8 cellular contexts compared by ENCODE assay signal in the genomic region with DNA sequence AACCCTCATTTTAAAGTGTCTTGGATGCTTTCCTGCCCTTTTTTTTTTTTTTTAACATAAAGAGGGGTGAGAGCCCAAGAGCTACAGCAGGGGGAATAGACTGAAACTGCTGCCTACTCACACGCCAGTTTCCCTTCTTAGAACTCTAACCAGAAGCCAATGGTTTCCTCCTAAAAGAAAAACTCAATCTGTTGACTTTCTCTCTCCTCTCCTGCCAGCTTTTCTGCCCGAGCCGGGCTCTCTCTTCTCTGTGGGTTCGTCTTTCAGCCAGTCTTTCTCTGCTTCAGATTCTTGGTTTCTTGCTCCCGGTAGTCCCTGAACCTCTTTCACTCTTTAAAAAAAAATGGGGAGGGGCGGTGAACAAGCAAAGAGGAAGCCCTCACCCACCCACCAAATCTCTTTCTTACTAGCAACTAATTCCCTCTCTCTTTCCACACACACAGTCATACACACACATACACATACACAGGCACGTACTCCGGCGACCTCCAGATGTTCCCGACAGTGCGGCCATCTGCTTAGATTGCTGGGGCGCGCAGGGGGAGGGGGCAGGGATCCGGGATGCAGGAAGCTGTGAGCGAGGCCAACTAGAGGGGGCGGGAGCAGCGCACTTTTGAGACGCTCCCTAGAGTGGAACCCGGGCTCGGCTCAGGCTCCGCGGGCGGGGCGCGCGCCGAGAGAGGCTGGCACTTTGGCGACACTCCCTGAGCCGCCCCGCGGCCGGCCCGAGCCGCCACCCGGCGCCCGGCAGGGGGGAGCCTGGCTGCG. TPM values are rescaled to one million over a fixed set of nuclear protein-coding genes. Genes with fewer than 3 reads are reported as not detected.
DNase-seq lines count a peak whose midpoint lies in the region; ATAC-seq, FAIRE-seq and TF ChIP-seq lines count a peak whose summit lies in the region.

No MANE protein-coding gene starts in this region.

- no peak for ATAC-seq in HG03460 (IDR thresholded peaks at IDR 0.05; ENCODE audit: unreplicated experiment)

- DNase-seq in A172 (ENCODE audit: low spot score): peak; percentile 86
- DNase-seq in GM12891 (ENCODE audit: insufficient read length, low spot score): no peak
- peak; percentile 76 for DNase-seq in NCI-H1436 (lab: John Stamatoyannopoulos, UW)
- DNase-seq in SW480 (ENCODE audit: low spot score): peak; percentile 93
- DNase-seq in dedifferentiated amniotic fluid mesenchymal stem cell (ENCODE audit: extremely low spot score): peak; percentile 96
- peak; percentile 95 for DNase-seq in kidney tubule cell (ENCODE audit: low spot score)
- peak; percentile 56 to 70 (median 60) for DNase-seq in stimulated activated CD4-positive, alpha-beta T cell treated with anti-CD3 and anti-CD28 coated beads, Interleukin-12 subunit alpha, Interleukin-12 subunit beta, amount 100 ng/mL, for 48 hours (ENCODE audit: low read depth in 2 of 3, low spot score in 1 of 3)

- no peak for FAIRE-seq in GM12891 (lab: Jason Lieb, UNC)

- no peak for TF ChIP-seq POLR2A in GM12891 (IDR thresholded peaks at IDR 0.05; ENCODE audit: low read depth, low read length)

TF ChIP-seq in GM12891, 5 proteins besides CTCF, POLR2A, EP300 and RAD21:
- no peak for TF ChIP-seq POLR2AphosphoS5 (IDR thresholded peaks at IDR 0.05; ENCODE audit: low read depth, low read length)
- TF ChIP-seq SPI1 (IDR thresholded peaks at IDR 0.05; ENCODE audit: low read depth, low read length): 0 out of 2 replicates have a peak, but pooled peaks have one; percentile 7
- no peak for TF ChIP-seq TAF1 (IDR thresholded peaks at IDR 0.05; ENCODE audit: low read depth, low read length)
- no peak for TF ChIP-seq POU2F2 (IDR thresholded peaks at IDR 0.05; ENCODE audit: low read depth, low read length)
- no peak for TF ChIP-seq PAX5 (IDR thresholded peaks at IDR 0.05; ENCODE audit: insufficient read depth, low read length, severe bottlenecking)

RNA-seq across cellular contexts. Expression of a gene that starts 0.4 kb away (rescaled TPM):
- 37.7 and 41.5 TPM in 2 replicates for total RNA-seq in A172 (2014; rRNA removed; shearing (Covaris generic))
- 0.62 TPM for polyA plus RNA-seq in GM12891 (2012; ENCODE audit: low read depth, missing spikeins)
